23 cellular contexts compared by ENCODE assay signal in genomic region chr3:134260984-134261383, GRCh38. TPM values are rescaled to one million over a fixed set of nuclear protein-coding genes. Genes with fewer than 3 reads are reported as not detected.
DNase-seq lines count a peak whose midpoint lies in the region; ATAC-seq, FAIRE-seq and TF ChIP-seq lines count a peak whose summit lies in the region.
"Had no signal": no experiment of that assay in that cellular context is flagged by ENCODE, and none has a peak within 500 bp of the region (broad histone marks: within the 10 kb centered on the region; RNA-seq: fewer than 3 reads in every experiment).

No MANE protein-coding gene starts in this region.

- 0 out of 22 replicates have a peak, but pooled peaks cover 0 to 4% (median 0%) of the 10 kb centered on the region in 11 experiments for H4K20me1 ChIP-seq in BLaER1 treated with 17β-estradiol and CSF1 and Interleukin-3, amounts not matched to agents 10 nM and 100 nM
- no peaks in the 10 kb centered on the region for H4K20me1 ChIP-seq in HepG2 (ENCODE audit: insufficient read depth, low read length)

- in situ Hi-C loops in HepG2 (cut with HindIII; ENCODE audit: extremely low pct_ligation_motif_present, low pct_unique_long_range_greater_than_20kb) = no loop called here

- no peaks in the 10 kb centered on the region for H3K36me3 Mint-ChIP-seq in central memory CD8-positive, alpha-beta T cell (ENCODE audit: insufficient read depth)
- H3K36me3 Mint-ChIP-seq: activated CD4-positive, alpha-beta memory T cell treated with anti-CD3 and anti-CD28 coated beads for 36 hours; stimulated activated memory B cell treated with anti-CD40 and anti-IgM and Interleukin-4, amounts not matched to agents 10 μg/mL and 1 μg/mL and 100 μg/mL, for 72 hours had no signal

- no peaks in the 10 kb centered on the region for H3K36me3 ChIP-seq in BLaER1 treated with 17β-estradiol and CSF1 and Interleukin-3, amounts not matched to agents 10 nM and 100 nM
- H3K36me3 ChIP-seq in HepG2 (replicated peaks in 1 of 2; ENCODE audit: control insufficient read depth in 1 of 2, insufficient read depth in 2 of 2, low read length in 2 of 2) = no peaks in the 10 kb centered on the region
- H3K36me3 ChIP-seq: heart right ventricle, thoracic aorta had no signal

- no peaks in the 10 kb centered on the region for H3K79me2 ChIP-seq in HepG2 (ENCODE audit: insufficient read depth, low read length)

- no TSS peak for BruUV-seq in HepG2 (replicated peaks; lab: Mats Ljungman, UMichigan)

- H3K27me3 ChIP-seq in BLaER1 treated with 17β-estradiol and CSF1 and Interleukin-3, amounts not matched to agents 10 nM and 100 nM = peaks cover 11 to 37% (median 14%) of the 10 kb centered on the region in 11 experiments; a peak in 21 of 22 replicates
- H3K27me3 ChIP-seq in HepG2 (ENCODE audit: control insufficient read depth in 1 of 2, insufficient read depth in 2 of 2, low read length in 2 of 2) = no peaks in the 10 kb centered on the region
- H3K27me3 ChIP-seq: body of pancreas, heart right ventricle had no signal

- DNase-seq in central memory CD8-positive, alpha-beta T cell (ENCODE audit: low spot score in 2 of 2) = no peak
- DNase-seq in HepG2 (ENCODE audit: low spot score) (no peak), SK-N-DZ (ENCODE audit: low spot score) (no peak), NCI-H146 treated with DMSO at 0.1 percent for 48 hours (lab: John Stamatoyannopoulos, UW; ENCODE audit: unreplicated experiment) (no peak), nucleus accumbens (lab: John Stamatoyannopoulos, UW) (no peak), NCI-H146 (lab: John Stamatoyannopoulos, UW) (no peak)
- DNase-seq: activated B cell treated with CpG ODN at 0.5 μM for 24 hours; activated CD4-positive, alpha-beta memory T cell treated with anti-CD3 and anti-CD28 coated beads for 36 hours; activated effector memory CD4-positive, alpha-beta T cell treated with anti-CD3 and anti-CD28 coated beads, Interleukin-2, amount 50 U/mL, for 16 hours; activated naive CD8-positive, alpha-beta T cell treated with anti-CD3 and anti-CD28 coated beads, Interleukin-2, amount 50 U/mL, for 24 hours; body of pancreas; heart right ventricle; kidney glomerular epithelial cell; NCI-H2227 treated with DMSO at 0.1 percent for 48 hours; NK-92 treated with Interleukin-12 subunit alpha and Interleukin-12 subunit beta, amount 100 ng/mL, for 24 hours; RPMI8226; SK-N-SH had no signal

- TF ChIP-seq RAD21 in Ishikawa (IDR thresholded peaks at IDR 0.05; ENCODE audit: low read depth) (no peak), HepG2 (CRISPR knock-in tag; IDR thresholded peaks at IDR 0.05) (no peak)

- ATAC-seq in central memory CD8-positive, alpha-beta T cell (replicated peaks; ENCODE audit: extremely low read depth, poor library complexity, severe bottlenecking) = peak; percentile 56
- no peak for ATAC-seq in HepG2
- ATAC-seq: activated naive CD8-positive, alpha-beta T cell treated with anti-CD3 and anti-CD28 coated beads, Interleukin-2, amount 50 U/mL, for 24 hours; body of pancreas; heart right ventricle; stimulated activated memory B cell treated with anti-CD40 and anti-IgM and Interleukin-4, amounts not matched to agents 10 μg/mL and 1 μg/mL and 100 μg/mL, for 72 hours had no signal

- H2AFZ ChIP-seq in HepG2 (ENCODE audit: low read length) = no peak overlapping the region

- no peak for FAIRE-seq in HepG2 (lab: Jason Lieb, UNC)
- FAIRE-seq: colon, G401.6 had no signal

- H3K4me2 ChIP-seq in BLaER1 treated with 17β-estradiol and CSF1 and Interleukin-3, amounts not matched to agents 10 nM and 100 nM = peak overlapping the region; percentile 18 to 71 (median 44); a peak in 19 of 22 replicates
- H3K4me2 ChIP-seq in HepG2 (ENCODE audit: low read depth, low read length) = no peak overlapping the region
- H3K4me2 ChIP-seq: SK-N-SH had no signal

- 7% methylated on average over 1 of the region's 1 CpG for WGBS in HepG2 (ENCODE audit: low lambda C conversion rate)

- H3K9ac ChIP-seq in BLaER1 treated with 17β-estradiol and CSF1 and Interleukin-3, amounts not matched to agents 10 nM and 100 nM = no peak overlapping the region
- H3K9ac ChIP-seq in HepG2 (ENCODE audit: insufficient read depth, low read depth, low read length) = no peak overlapping the region
- H3K9ac ChIP-seq: SK-N-SH had no signal

- H3K27me3 Mint-ChIP-seq in central memory CD8-positive, alpha-beta T cell = peaks cover 46% of the 10 kb centered on the region

- H3K4me1 ChIP-seq in BLaER1 treated with 17β-estradiol and CSF1 and Interleukin-3, amounts not matched to agents 10 nM and 100 nM = peaks cover 5 to 27% (median 9%) of the 10 kb centered on the region in 10 experiments; a peak in 19 of 20 replicates
- no peaks in the 10 kb centered on the region for H3K4me1 ChIP-seq in HepG2 (ENCODE audit: insufficient read depth, low read length)
- H3K4me1 ChIP-seq: body of pancreas, heart right ventricle had no signal

- H3K4me1 Mint-ChIP-seq in central memory CD8-positive, alpha-beta T cell = peaks cover 10% of the 10 kb centered on the region
- H3K4me1 Mint-ChIP-seq: activated B cell treated with CpG ODN at 0.5 μM for 24 hours had no signal

- H3K4me3 Mint-ChIP-seq in central memory CD8-positive, alpha-beta T cell = no peak overlapping the region
- H3K4me3 Mint-ChIP-seq: activated B cell treated with CpG ODN at 0.5 μM for 24 hours; activated CD4-positive, alpha-beta memory T cell treated with anti-CD3 and anti-CD28 coated beads for 36 hours; activated naive CD8-positive, alpha-beta T cell treated with anti-CD3 and anti-CD28 coated beads, Interleukin-2, amount 50 U/mL, for 24 hours; stimulated activated memory B cell treated with anti-CD40 and anti-IgM and Interleukin-4, amounts not matched to agents 10 μg/mL and 1 μg/mL and 100 μg/mL, for 72 hours had no signal

- H3K4me3 ChIP-seq in BLaER1 treated with 17β-estradiol and CSF1 and Interleukin-3, amounts not matched to agents 10 nM and 100 nM = no peak overlapping the region
- no peak overlapping the region for H3K4me3 ChIP-seq in HepG2 (replicated peaks in 1 of 3; ENCODE audit: insufficient read depth in 1 of 3, low read depth in 2 of 3, low read length in 3 of 3)
- H3K4me3 ChIP-seq: body of pancreas, heart right ventricle, thoracic aorta had no signal

- H3K27ac Mint-ChIP-seq in central memory CD8-positive, alpha-beta T cell (ENCODE audit: low read depth) = no peak overlapping the region
- H3K27ac Mint-ChIP-seq: activated B cell treated with CpG ODN at 0.5 μM for 24 hours; activated CD4-positive, alpha-beta memory T cell treated with anti-CD3 and anti-CD28 coated beads for 36 hours; activated naive CD8-positive, alpha-beta T cell treated with anti-CD3 and anti-CD28 coated beads, Interleukin-2, amount 50 U/mL, for 24 hours; stimulated activated memory B cell treated with anti-CD40 and anti-IgM and Interleukin-4, amounts not matched to agents 10 μg/mL and 1 μg/mL and 100 μg/mL, for 72 hours had no signal

- POLR2A ChIA-PET in HepG2 (lab: Yijun Ruan, JAX) = interaction anchor here (1.4 kb wide), 1 partner anchor 8 kb away, joined by 6 read pairs; no protein-coding TSS in a partner anchor

- intact Hi-C loops in HepG2 (cut with micrococcal nuclease; ENCODE audit: unreplicated experiment) = no loop called here

- H3K27ac ChIP-seq in BLaER1 treated with 17β-estradiol and CSF1 and Interleukin-3, amounts not matched to agents 10 nM and 100 nM = no peak overlapping the region
- no peak overlapping the region for H3K27ac ChIP-seq in HepG2 (ENCODE audit: extremely low read length, insufficient read depth, low read length)
- H3K27ac ChIP-seq: body of pancreas, heart right ventricle, thoracic aorta had no signal

- H3K9me3 ChIP-seq in BLaER1 treated with 17β-estradiol and CSF1 and Interleukin-3, amounts not matched to agents 10 nM and 100 nM (replicated peaks in 1 of 11) = peaks cover 0 to 6% (median 0%) of the 10 kb centered on the region in 11 experiments; a peak in 1 of 22 replicates
- H3K9me3 ChIP-seq in HepG2 (ENCODE audit: low read length) = no peaks in the 10 kb centered on the region
- H3K9me3 ChIP-seq: body of pancreas, heart right ventricle, SK-N-SH, thoracic aorta had no signal

- TF ChIP-seq POLR2A in HepG2 (IDR thresholded peaks at IDR 0.05; ENCODE audit: insufficient read depth in 1 of 2, low read depth in 2 of 2, low read length in 2 of 2) = no peak

- no peaks in the 10 kb centered on the region for H3K9me3 Mint-ChIP-seq in central memory CD8-positive, alpha-beta T cell
- H3K9me3 Mint-ChIP-seq: activated B cell treated with CpG ODN at 0.5 μM for 24 hours; activated CD4-positive, alpha-beta memory T cell treated with anti-CD3 and anti-CD28 coated beads for 36 hours; activated naive CD8-positive, alpha-beta T cell treated with anti-CD3 and anti-CD28 coated beads, Interleukin-2, amount 50 U/mL, for 24 hours; stimulated activated memory B cell treated with anti-CD40 and anti-IgM and Interleukin-4, amounts not matched to agents 10 μg/mL and 1 μg/mL and 100 μg/mL, for 72 hours had no signal

- no peak for TF ChIP-seq CTCF in HepG2 (CRISPR knock-in tag; IDR thresholded peaks at IDR 0.05)

- CTCF ChIA-PET in HepG2 (lab: Yijun Ruan, JAX; ENCODE audit: low intra/inter-chr PET ratio, low total read pairs) = no interaction called here

- TF ChIP-seq EP300 in Ishikawa (IDR thresholded peaks at IDR 0.05; ENCODE audit: borderline replicate concordance) (peak; percentile 61; the same call in 1 of the 2 replicates), HepG2 (IDR thresholded peaks at IDR 0.05; ENCODE audit: low read depth in 2 of 2, low read length in 2 of 2) (no peak), HepG2 (CRISPR knock-in tag; IDR thresholded peaks at IDR 0.05; ENCODE audit: borderline replicate concordance) (no peak)

RNA-seq across cellular contexts. Expression of gene RYK, which starts 10.3 kb away (rescaled TPM):
- 58.7 and 66.2 TPM in 2 replicates for total RNA-seq in HepG2 (2016; rRNA removed; fragmentation: Illumina TruSeq; extraction: Trizol)
- 78.1 and 78.2 TPM in 2 replicates for total RNA-seq in HepG2 (2016; cell fraction: cytosol; rRNA removed; fragmentation: Illumina TruSeq; extraction: Trizol; ENCODE audit: low read depth)
- total RNA-seq in HepG2 (2016; cell fraction: insoluble cytoplasmic fraction; rRNA removed; fragmentation: Illumina TruSeq; extraction: Trizol) = 52.1 and 70.0 TPM in 2 replicates
- total RNA-seq in HepG2 (2016; cell fraction: membrane; rRNA removed; fragmentation: Illumina TruSeq; extraction: Trizol) = 77.4 and 91.4 TPM in 2 replicates
- 66.9 and 80.4 TPM in 2 replicates for total RNA-seq in HepG2 (2016; cell fraction: nucleus; rRNA removed; fragmentation: Illumina TruSeq; extraction: Trizol)
- polyA plus RNA-seq in HepG2 (2011; rRNA removed) = 30.8 and 35.0 TPM in 2 replicates
- polyA plus RNA-seq in HepG2 (2011; cell fraction: cytosol; rRNA removed) = 16.0 and 20.5 TPM in 2 replicates
- polyA plus RNA-seq in HepG2 (2011; cell fraction: nucleus; rRNA removed) = 30.8 and 37.4 TPM in 2 replicates
- 29.3 and 30.2 TPM in 2 replicates for polyA plus RNA-seq in HepG2 (2012)
- 19.2 and 19.8 TPM in 2 replicates for polyA plus RNA-seq in HepG2 (2016; cell fraction: cytosol; fragmentation: Illumina TruSeq; extraction: Trizol; ENCODE audit: low read depth)
- polyA plus RNA-seq in HepG2 (2016; cell fraction: insoluble cytoplasmic fraction; fragmentation: Illumina TruSeq; extraction: Trizol; ENCODE audit: low read depth) = 56.6 and 58.1 TPM in 2 replicates
- polyA plus RNA-seq in HepG2 (2016; cell fraction: membrane; fragmentation: Illumina TruSeq; extraction: Trizol; ENCODE audit: low read depth) = 49.6 and 56.3 TPM in 2 replicates
- 75.7 and 79.3 TPM in 2 replicates for polyA plus RNA-seq in HepG2 (2016; cell fraction: nucleus; fragmentation: Illumina TruSeq; extraction: Trizol; ENCODE audit: insufficient read depth, low read depth)
- 40.1 and 68.9 TPM in 2 replicates for polyA minus RNA-seq in HepG2 (2011; rRNA and poly(A)+ RNA removed; ENCODE audit: low replicate concordance)
- polyA minus RNA-seq in HepG2 (2011; cell fraction: cytosol; rRNA and poly(A)+ RNA removed) = 17.1 and 17.7 TPM in 2 replicates
- polyA minus RNA-seq in HepG2 (2011; cell fraction: nucleus; rRNA and poly(A)+ RNA removed) = 93.1 and 104 TPM in 2 replicates
- 51.9 and 52.6 TPM in 2 replicates for polyA plus RNA-seq in SK-N-DZ (2014; cell fraction: cytosol; rRNA removed)
- 66.4 and 82.8 TPM in 2 replicates for polyA plus RNA-seq in SK-N-DZ (2014; cell fraction: nucleus; rRNA removed)
